24 cellular contexts compared by ENCODE assay signal in genomic region chr1:48223372-48224081, GRCh38. TPM values are rescaled to one million over a fixed set of nuclear protein-coding genes. Genes with fewer than 3 reads are reported as not detected.
DNase-seq lines count a peak whose midpoint lies in the region; ATAC-seq, FAIRE-seq and TF ChIP-seq lines count a peak whose summit lies in the region.
"Had no signal": no experiment of that assay in that cellular context is flagged by ENCODE, and none has a peak within 500 bp of the region (broad histone marks: within the 10 kb centered on the region; RNA-seq: fewer than 3 reads in every experiment).

No MANE protein-coding gene starts in this region.

- no peak overlapping the region for H3K27ac ChIP-seq in coronary artery
- H3K27ac ChIP-seq in pancreas = peak overlapping the region in 3 of 4 donors; percentile 46 to 71 (median 64)
- H3K27ac ChIP-seq: prostate gland, skin epidermis had no signal

- H3K4me1 ChIP-seq in pancreas = no peaks in the 10 kb centered on the region
- H3K4me1 ChIP-seq: prostate gland had no signal

- ATAC-seq in pancreas = peak; percentile 38 to 69 (median 64)
- ATAC-seq: T-cell had no signal

- FAIRE-seq in pancreas (lab: Jason Lieb, UNC) = no peak

- TF ChIP-seq CTCF in coronary artery (IDR thresholded peaks at IDR 0.05) (no peak), pancreas (IDR thresholded peaks at IDR 0.05) (no peak)

- intact Hi-C loops in pancreas (cut with DNase I) = no loop called here

- H3K27me3 ChIP-seq in pancreas = no peaks in the 10 kb centered on the region

- no peaks in the 10 kb centered on the region for H3K9me3 ChIP-seq in pancreas
- H3K9me3 ChIP-seq: prostate gland had no signal

- DNase-seq in HuH-7.5 (ENCODE audit: low spot score) = peak; percentile 13
- peak; percentile 48 for DNase-seq in NCI-H345 treated with DMSO at 0.1 percent for 48 hours (lab: John Stamatoyannopoulos, UW; ENCODE audit: unreplicated experiment)
- peak; percentile 12 for DNase-seq in coronary artery (ENCODE audit: low spot score)
- DNase-seq in pancreas = peak in 3 of 6 donors; percentile 25 to 53 (median 49)
- no peak for DNase-seq in activated CD4-positive, CD25-positive, alpha-beta regulatory T cell (lab: John Stamatoyannopoulos, UW)
- DNase-seq in C1 segment of cervical spinal cord (lab: John Stamatoyannopoulos, UW) = no peak
- DNase-seq in NCI-H1092 (lab: John Stamatoyannopoulos, UW) = no peak
- DNase-seq: activated CD4-positive, alpha-beta T cell treated with anti-CD3 and anti-CD28 coated beads, Interleukin-2, amount 10 ng/mL, durations not matched to agents 7 days and 5 days; activated CD8-positive, alpha-beta memory T cell treated with anti-CD3 and anti-CD28 coated beads, Interleukin-2, amount 50 U/mL, for 48 hours; activated naive CD8-positive, alpha-beta T cell treated with anti-CD3 and anti-CD28 coated beads, Interleukin-2, amount 10 ng/mL, durations not matched to agents 7 days and 5 days; CD4-positive, alpha-beta T cell; endodermal cell; glutamatergic neuron; H7; Kasumi-1; NCI-H1048; NCI-H446 treated with DMSO at 0.1 percent for 48 hours; Right ventricle myocardium superior; stimulated activated naive CD4-positive, alpha-beta T cell; T-cell had no signal

- WGBS in pancreas, 2 donors = 48 to 51% methylated on average over 6 of the region's 6 CpGs

- H3K36me3 ChIP-seq in pancreas = no peaks in the 10 kb centered on the region
- H3K36me3 ChIP-seq: prostate gland had no signal

- H3K4me3 ChIP-seq in coronary artery (no peak overlapping the region), pancreas (no peak overlapping the region)
- H3K4me3 ChIP-seq: prostate gland, skin epidermis had no signal

RNA-seq across cellular contexts. Expression of gene SLC5A9, which starts 1.0 kb away (rescaled TPM):
- total RNA-seq in pancreas = 1 to 10 TPM; 1.4 to 6.0 (median 3.9) TPM
- 10 to 100 TPM in 1 of 2 donors, 1 to 10 TPM in 1; 9.5 to 20.9 TPM for polyA plus RNA-seq in pancreas
- total RNA-seq: activated CD4-positive, alpha-beta T cell treated with anti-CD3 and anti-CD28 coated beads, Interleukin-2, amount 10 ng/mL, durations not matched to agents 7 days and 5 days; activated naive CD8-positive, alpha-beta T cell treated with anti-CD3 and anti-CD28 coated beads, Interleukin-2, amount 10 ng/mL, durations not matched to agents 7 days and 5 days; CD4-positive, alpha-beta T cell; fibroblast of lung; HT1080; prostate gland; T-cell had no signal
- polyA plus RNA-seq: fibroblast of lung had no signal

Comparison
In these comparisons a context has a peak if more than half of its experiments do, and no peak if none do; other contexts are left out.
1. DNase-seq: peak in HuH-7.5 (single experiment), NCI-H345 treated with DMSO at 0.1 percent for 48 hours (single experiment) and coronary artery (single experiment); none in activated CD4-positive, CD25-positive, alpha-beta regulatory T cell (0 of 4), C1 segment of cervical spinal cord (0 of 14) and NCI-H1092 (single experiment).
2. H3K27ac ChIP-seq: peak in pancreas (3 of 4); none in coronary artery (0 of 2).